In the genomic region with DNA sequence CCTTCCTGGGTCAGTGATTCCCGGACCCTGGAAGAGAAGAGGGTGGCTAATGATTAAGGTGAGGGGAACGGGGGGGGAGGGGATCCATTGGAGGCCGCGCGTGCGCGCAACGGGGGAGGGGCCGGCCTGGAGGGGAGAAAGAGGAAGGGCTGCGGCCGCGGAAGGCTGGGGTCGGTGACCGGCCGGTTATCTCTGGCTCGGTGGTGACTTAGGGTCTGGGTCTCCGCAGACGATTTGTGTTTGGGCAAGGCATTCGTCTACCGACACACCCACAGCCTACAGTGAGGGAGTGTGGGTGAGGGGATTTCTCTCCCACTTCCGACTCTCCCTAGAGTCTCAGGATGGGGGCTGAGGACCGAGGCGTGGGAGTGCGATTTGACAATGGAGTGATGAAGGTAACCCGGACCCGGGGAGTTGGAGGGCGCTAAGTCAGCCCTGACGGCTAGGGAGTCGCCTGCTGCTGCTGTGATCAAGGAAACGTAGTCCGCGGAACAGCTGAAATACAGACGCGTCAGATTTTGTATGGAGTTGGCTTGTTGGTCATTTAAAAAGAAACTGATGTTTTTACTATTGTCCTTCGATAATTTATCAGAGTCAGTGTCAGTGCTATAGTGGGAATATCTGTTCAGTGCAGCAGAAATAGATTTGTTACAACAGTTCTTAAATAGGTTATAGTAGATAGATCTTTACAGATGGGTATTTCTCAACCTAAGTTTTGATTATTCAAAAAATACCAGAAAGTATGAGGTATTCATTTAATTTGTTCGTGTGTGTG, we compare ENCODE assay signal across 8 cellular contexts. TPM values are rescaled to one million over a fixed set of nuclear protein-coding genes. Genes with fewer than 3 reads are reported as not detected.
DNase-seq lines count a peak whose midpoint lies in the region; ATAC-seq and TF ChIP-seq lines count a peak whose summit lies in the region.

No MANE protein-coding gene starts in this region.

- H3K9me2 ChIP-seq in SU-DHL-6 (replicated peaks; ENCODE audit: insufficient read depth, low read length): no peaks in the 10 kb centered on the region

- H3K4me1 ChIP-seq in right atrium auricular region (peaks cover 0 to 15% of the 10 kb centered on the region in 2 donors), prostate gland (replicated peaks) (peaks cover 8% of the 10 kb centered on the region), uterus (peaks cover 0 to 7% of the 10 kb centered on the region in 2 donors)

- intact Hi-C loops in prostate gland (cut with DNase I): loop anchor here (5.0 to 10.0 kb wide), 2 partner anchors 177 to 384 kb away; a partner anchor contains a TSS
- intact Hi-C loops in uterus (cut with DNase I; ENCODE audit: low total_unique reads): no loop called here

- no peak for TF ChIP-seq EP300 in Ishikawa (IDR thresholded peaks at IDR 0.05; ENCODE audit: borderline replicate concordance)

- DNase-seq in ELR (ENCODE audit: low read depth) (peak; percentile 56), amygdala (lab: John Stamatoyannopoulos, UW) (peak in 48 of 56 donors; percentile 5 to 87 (median 66)), right atrium auricular region (ENCODE audit: low spot score) (peak; percentile 61), prostate gland (ENCODE audit: low spot score) (peak; percentile 66), uterus (peak; percentile 59 to 62)

- H4K20me1 ChIP-seq in SU-DHL-6 (ENCODE audit: low read depth, low read length): peaks cover 19% of the 10 kb centered on the region

- peak overlapping the region; percentile 95 for H3K4me3 ChIP-seq in SU-DHL-6 (ENCODE audit: insufficient read depth, low read length, poor library complexity, severe bottlenecking)
- H3K4me3 ChIP-seq in right atrium auricular region: peak overlapping the region; percentile 89 to 96
- peak overlapping the region; percentile 79 to 94 for H3K4me3 ChIP-seq in prostate gland
- peak overlapping the region; percentile 79 to 98 for H3K4me3 ChIP-seq in uterus

- H3K79me2 ChIP-seq in SU-DHL-6 (ENCODE audit: insufficient read depth, low read length): peaks cover 56% of the 10 kb centered on the region

- no peaks in the 10 kb centered on the region for H3K27me3 ChIP-seq in SU-DHL-6 (ENCODE audit: low read length)
- H3K27me3 ChIP-seq in right atrium auricular region: no peaks in the 10 kb centered on the region
- no peaks in the 10 kb centered on the region for H3K27me3 ChIP-seq in prostate gland (replicated peaks; ENCODE audit: insufficient read depth)
- H3K27me3 ChIP-seq in uterus: no peaks in the 10 kb centered on the region

- ATAC-seq in GM21529 (IDR thresholded peaks at IDR 0.05; ENCODE audit: unreplicated experiment): peak; percentile 31

- 0 out of 2 replicates have a peak, but pooled peaks cover 5% of the 10 kb centered on the region for H3F3A ChIP-seq in SU-DHL-6 (ENCODE audit: insufficient read depth)

- H3K27ac ChIP-seq in SU-DHL-6 (ENCODE audit: low read depth, low read length): peak overlapping the region; percentile 64
- H3K27ac ChIP-seq in right atrium auricular region: peak overlapping the region; percentile 92 to 96
- H3K27ac ChIP-seq in prostate gland: peak overlapping the region; percentile 90 to 96
- H3K27ac ChIP-seq in uterus: peak overlapping the region; percentile 90 to 94

- H3K36me3 ChIP-seq in SU-DHL-6 (ENCODE audit: low read length) (peaks cover 8% of the 10 kb centered on the region; the same call in 1 of the 2 replicates), right atrium auricular region (no peaks in the 10 kb centered on the region), prostate gland (no peaks in the 10 kb centered on the region), uterus (no peaks in the 10 kb centered on the region)

- H2AFZ ChIP-seq in SU-DHL-6 (ENCODE audit: low read depth, low read length, severe bottlenecking): peak overlapping the region; percentile 92

- H3K9me3 ChIP-seq in SU-DHL-6 (ENCODE audit: insufficient read depth, low read length) (no peaks in the 10 kb centered on the region), right atrium auricular region (no peaks in the 10 kb centered on the region), prostate gland (no peaks in the 10 kb centered on the region), uterus (no peaks in the 10 kb centered on the region)

- peak overlapping the region; percentile 92 for H3K4me2 ChIP-seq in SU-DHL-6 (ENCODE audit: low read depth, low read length, poor library complexity, severe bottlenecking)

- WGBS in prostate gland: under 1% methylated on average over 36 of the region's 36 CpGs

- no peak for TF ChIP-seq POLR2A in prostate gland (IDR thresholded peaks at IDR 0.05)
- TF ChIP-seq POLR2A in uterus (IDR thresholded peaks at IDR 0.05): no peak

- TF ChIP-seq CTCF in SU-DHL-6 (IDR thresholded peaks at IDR 0.05; ENCODE audit: insufficient read depth, low read length, poor library complexity, severe bottlenecking): no peak
- no peak for TF ChIP-seq CTCF in right atrium auricular region (IDR thresholded peaks at IDR 0.05)
- no peak for TF ChIP-seq CTCF in prostate gland (IDR thresholded peaks at IDR 0.05)
- TF ChIP-seq CTCF in uterus (IDR thresholded peaks at IDR 0.05): no peak

- no peak for TF ChIP-seq RAD21 in Ishikawa (IDR thresholded peaks at IDR 0.05; ENCODE audit: low read depth)

- peak overlapping the region; percentile 89 for H3K9ac ChIP-seq in SU-DHL-6 (ENCODE audit: low read length)

TF ChIP-seq in Ishikawa, 13 proteins besides CTCF, POLR2A, EP300 and RAD21:
- TF ChIP-seq ZBTB7A (IDR thresholded peaks at IDR 0.05; ENCODE audit: low read depth) (0 out of 2 replicates have a peak, but pooled peaks have one; percentile 22), TCF12 (IDR thresholded peaks at IDR 0.05; ENCODE audit: low read depth) (no peak)
- TF ChIP-seq, protein P1, sequence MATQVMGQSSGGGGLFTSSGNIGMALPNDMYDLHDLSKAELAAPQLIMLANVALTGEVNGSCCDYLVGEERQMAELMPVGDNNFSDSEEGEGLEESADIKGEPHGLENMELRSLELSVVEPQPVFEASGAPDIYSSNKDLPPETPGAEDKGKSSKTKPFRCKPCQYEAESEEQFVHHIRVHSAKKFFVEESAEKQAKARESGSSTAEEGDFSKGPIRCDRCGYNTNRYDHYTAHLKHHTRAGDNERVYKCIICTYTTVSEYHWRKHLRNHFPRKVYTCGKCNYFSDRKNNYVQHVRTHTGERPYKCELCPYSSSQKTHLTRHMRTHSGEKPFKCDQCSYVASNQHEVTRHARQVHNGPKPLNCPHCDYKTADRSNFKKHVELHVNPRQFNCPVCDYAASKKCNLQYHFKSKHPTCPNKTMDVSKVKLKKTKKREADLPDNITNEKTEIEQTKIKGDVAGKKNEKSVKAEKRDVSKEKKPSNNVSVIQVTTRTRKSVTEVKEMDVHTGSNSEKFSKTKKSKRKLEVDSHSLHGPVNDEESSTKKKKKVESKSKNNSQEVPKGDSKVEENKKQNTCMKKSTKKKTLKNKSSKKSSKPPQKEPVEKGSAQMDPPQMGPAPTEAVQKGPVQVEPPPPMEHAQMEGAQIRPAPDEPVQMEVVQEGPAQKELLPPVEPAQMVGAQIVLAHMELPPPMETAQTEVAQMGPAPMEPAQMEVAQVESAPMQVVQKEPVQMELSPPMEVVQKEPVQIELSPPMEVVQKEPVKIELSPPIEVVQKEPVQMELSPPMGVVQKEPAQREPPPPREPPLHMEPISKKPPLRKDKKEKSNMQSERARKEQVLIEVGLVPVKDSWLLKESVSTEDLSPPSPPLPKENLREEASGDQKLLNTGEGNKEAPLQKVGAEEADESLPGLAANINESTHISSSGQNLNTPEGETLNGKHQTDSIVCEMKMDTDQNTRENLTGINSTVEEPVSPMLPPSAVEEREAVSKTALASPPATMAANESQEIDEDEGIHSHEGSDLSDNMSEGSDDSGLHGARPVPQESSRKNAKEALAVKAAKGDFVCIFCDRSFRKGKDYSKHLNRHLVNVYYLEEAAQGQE (IDR thresholded peaks at IDR 0.05; ENCODE audit: low read depth): no peak
- TF ChIP-seq, protein P2, sequence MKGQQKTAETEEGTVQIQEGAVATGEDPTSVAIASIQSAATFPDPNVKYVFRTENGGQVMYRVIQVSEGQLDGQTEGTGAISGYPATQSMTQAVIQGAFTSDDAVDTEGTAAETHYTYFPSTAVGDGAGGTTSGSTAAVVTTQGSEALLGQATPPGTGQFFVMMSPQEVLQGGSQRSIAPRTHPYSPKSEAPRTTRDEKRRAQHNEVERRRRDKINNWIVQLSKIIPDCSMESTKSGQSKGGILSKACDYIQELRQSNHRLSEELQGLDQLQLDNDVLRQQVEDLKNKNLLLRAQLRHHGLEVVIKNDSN (IDR thresholded peaks at IDR 0.05): no peak

RNA-seq across cellular contexts. Expression of a gene that starts 0.7 kb away (rescaled TPM):
- total RNA-seq in right atrium auricular region (10 to 100 TPM in 1 of 2 donors, 1 to 10 TPM in 1; 9.3 to 15.6 TPM), prostate gland (10 to 100 TPM; 15.4 to 22.5 TPM), uterus (10 to 100 TPM; 25.9 to 43.9 (median 30.5) TPM)

RNA-seq across cellular contexts. Expression of a gene that starts 54.7 kb away (rescaled TPM):
- 10 to 100 TPM; 39.9 to 62.3 TPM for total RNA-seq in right atrium auricular region
- total RNA-seq in prostate gland: 10 to 100 TPM; 65.8 to 73.3 TPM
- 100 to 1,000 TPM in 3 of 4 donors, 10 to 100 TPM in 1; 26.4 to 140 (median 126) TPM for total RNA-seq in uterus

Comparison
In these comparisons a context has a peak if more than half of its experiments do, and no peak if none do; other contexts are left out.
1. Peak in every context shown above with its lines: DNase-seq, ATAC-seq, H3K4me3 ChIP-seq and H3K27ac ChIP-seq.